1 cellular context compared by ENCODE assay signal in the genomic region with DNA sequence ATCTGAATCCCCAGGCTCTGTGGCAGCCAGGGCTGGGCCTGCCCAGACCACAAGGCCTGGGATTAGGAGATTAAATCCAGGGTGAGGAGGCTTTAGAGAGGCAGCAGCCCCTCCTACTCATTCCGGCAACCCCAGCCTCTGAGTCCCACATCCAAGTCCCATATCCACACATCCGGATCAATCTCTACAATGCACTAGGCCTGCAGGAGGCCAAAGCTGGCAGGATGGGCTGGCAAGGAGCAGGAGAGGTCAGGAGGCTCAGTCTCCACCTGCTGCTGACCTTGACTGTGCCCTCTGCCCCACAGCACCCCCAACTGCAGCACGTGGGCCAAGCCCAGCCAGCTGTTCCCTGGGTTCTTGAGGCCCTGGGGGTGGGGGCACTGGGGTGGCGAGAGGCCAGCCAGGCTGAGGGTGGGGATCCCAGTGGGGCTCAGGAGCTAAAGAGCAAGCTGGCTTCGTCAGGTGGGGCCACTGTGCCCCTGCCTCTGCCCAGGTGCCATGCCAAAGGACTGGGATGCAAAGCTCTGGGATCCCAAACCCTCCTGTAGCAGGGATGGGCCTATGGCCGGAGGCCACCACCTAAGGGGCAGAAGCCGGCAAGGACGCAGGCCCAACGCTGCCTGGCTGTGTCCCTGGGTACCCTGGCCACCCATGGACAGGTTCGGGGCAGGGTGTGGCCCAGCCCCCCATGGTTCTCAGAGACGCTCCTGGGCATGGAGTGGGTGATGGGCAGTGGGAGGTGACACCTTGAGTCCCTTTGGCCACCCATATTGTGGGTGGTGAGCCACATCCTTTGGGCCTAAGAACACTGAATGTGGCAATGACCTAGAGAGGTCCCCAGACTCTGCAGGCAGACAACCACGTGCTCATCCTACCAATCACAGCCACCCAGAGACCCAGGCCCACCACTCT.
TF ChIP-seq lines count a peak whose summit lies in the region.

No MANE protein-coding gene starts in this region.

TF ChIP-seq in H1, 55 proteins besides CTCF, POLR2A, EP300 and RAD21:
- TF ChIP-seq SP2 (IDR thresholded peaks at IDR 0.05; ENCODE audit: low read length) (no peak), FOSL1 (IDR thresholded peaks at IDR 0.05; ENCODE audit: insufficient read depth, low read depth, low read length) (no peak), POLR2AphosphoS5 (IDR thresholded peaks at IDR 0.05; ENCODE audit: low read depth, low read length) (no peak; the same call in 1 of the 2 replicates), BRCA1 (IDR thresholded peaks at IDR 0.05; ENCODE audit: low read depth, low read length) (no peak), SAP30 (IDR thresholded peaks at IDR 0.05; ENCODE audit: insufficient read depth, insufficient replicate concordance, low read length) (no peak), CHD2 (IDR thresholded peaks at IDR 0.05; ENCODE audit: low read length) (no peak), NRF1 (IDR thresholded peaks at IDR 0.05; ENCODE audit: low read depth, low read length) (no peak), JUN (IDR thresholded peaks at IDR 0.05; ENCODE audit: low read depth, low read length) (no peak), RNF2 (IDR thresholded peaks at IDR 0.05; ENCODE audit: borderline replicate concordance, low read depth, low read length, missing control alignments, poor library complexity, severe bottlenecking) (no peak), SP1 (IDR thresholded peaks at IDR 0.05; ENCODE audit: low read depth, low read length) (no peak)
- TF ChIP-seq, protein P1, sequence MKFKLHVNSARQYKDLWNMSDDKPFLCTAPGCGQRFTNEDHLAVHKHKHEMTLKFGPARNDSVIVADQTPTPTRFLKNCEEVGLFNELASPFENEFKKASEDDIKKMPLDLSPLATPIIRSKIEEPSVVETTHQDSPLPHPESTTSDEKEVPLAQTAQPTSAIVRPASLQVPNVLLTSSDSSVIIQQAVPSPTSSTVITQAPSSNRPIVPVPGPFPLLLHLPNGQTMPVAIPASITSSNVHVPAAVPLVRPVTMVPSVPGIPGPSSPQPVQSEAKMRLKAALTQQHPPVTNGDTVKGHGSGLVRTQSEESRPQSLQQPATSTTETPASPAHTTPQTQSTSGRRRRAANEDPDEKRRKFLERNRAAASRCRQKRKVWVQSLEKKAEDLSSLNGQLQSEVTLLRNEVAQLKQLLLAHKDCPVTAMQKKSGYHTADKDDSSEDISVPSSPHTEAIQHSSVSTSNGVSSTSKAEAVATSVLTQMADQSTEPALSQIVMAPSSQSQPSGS (IDR thresholded peaks at IDR 0.05; ENCODE audit: low read length), result no peak
- TF ChIP-seq, protein P2, sequence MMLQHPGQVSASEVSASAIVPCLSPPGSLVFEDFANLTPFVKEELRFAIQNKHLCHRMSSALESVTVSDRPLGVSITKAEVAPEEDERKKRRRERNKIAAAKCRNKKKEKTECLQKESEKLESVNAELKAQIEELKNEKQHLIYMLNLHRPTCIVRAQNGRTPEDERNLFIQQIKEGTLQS (IDR thresholded peaks at IDR 0.05; ENCODE audit: insufficient read depth, low read depth, low read length), result no peak
- TF ChIP-seq, protein P3, sequence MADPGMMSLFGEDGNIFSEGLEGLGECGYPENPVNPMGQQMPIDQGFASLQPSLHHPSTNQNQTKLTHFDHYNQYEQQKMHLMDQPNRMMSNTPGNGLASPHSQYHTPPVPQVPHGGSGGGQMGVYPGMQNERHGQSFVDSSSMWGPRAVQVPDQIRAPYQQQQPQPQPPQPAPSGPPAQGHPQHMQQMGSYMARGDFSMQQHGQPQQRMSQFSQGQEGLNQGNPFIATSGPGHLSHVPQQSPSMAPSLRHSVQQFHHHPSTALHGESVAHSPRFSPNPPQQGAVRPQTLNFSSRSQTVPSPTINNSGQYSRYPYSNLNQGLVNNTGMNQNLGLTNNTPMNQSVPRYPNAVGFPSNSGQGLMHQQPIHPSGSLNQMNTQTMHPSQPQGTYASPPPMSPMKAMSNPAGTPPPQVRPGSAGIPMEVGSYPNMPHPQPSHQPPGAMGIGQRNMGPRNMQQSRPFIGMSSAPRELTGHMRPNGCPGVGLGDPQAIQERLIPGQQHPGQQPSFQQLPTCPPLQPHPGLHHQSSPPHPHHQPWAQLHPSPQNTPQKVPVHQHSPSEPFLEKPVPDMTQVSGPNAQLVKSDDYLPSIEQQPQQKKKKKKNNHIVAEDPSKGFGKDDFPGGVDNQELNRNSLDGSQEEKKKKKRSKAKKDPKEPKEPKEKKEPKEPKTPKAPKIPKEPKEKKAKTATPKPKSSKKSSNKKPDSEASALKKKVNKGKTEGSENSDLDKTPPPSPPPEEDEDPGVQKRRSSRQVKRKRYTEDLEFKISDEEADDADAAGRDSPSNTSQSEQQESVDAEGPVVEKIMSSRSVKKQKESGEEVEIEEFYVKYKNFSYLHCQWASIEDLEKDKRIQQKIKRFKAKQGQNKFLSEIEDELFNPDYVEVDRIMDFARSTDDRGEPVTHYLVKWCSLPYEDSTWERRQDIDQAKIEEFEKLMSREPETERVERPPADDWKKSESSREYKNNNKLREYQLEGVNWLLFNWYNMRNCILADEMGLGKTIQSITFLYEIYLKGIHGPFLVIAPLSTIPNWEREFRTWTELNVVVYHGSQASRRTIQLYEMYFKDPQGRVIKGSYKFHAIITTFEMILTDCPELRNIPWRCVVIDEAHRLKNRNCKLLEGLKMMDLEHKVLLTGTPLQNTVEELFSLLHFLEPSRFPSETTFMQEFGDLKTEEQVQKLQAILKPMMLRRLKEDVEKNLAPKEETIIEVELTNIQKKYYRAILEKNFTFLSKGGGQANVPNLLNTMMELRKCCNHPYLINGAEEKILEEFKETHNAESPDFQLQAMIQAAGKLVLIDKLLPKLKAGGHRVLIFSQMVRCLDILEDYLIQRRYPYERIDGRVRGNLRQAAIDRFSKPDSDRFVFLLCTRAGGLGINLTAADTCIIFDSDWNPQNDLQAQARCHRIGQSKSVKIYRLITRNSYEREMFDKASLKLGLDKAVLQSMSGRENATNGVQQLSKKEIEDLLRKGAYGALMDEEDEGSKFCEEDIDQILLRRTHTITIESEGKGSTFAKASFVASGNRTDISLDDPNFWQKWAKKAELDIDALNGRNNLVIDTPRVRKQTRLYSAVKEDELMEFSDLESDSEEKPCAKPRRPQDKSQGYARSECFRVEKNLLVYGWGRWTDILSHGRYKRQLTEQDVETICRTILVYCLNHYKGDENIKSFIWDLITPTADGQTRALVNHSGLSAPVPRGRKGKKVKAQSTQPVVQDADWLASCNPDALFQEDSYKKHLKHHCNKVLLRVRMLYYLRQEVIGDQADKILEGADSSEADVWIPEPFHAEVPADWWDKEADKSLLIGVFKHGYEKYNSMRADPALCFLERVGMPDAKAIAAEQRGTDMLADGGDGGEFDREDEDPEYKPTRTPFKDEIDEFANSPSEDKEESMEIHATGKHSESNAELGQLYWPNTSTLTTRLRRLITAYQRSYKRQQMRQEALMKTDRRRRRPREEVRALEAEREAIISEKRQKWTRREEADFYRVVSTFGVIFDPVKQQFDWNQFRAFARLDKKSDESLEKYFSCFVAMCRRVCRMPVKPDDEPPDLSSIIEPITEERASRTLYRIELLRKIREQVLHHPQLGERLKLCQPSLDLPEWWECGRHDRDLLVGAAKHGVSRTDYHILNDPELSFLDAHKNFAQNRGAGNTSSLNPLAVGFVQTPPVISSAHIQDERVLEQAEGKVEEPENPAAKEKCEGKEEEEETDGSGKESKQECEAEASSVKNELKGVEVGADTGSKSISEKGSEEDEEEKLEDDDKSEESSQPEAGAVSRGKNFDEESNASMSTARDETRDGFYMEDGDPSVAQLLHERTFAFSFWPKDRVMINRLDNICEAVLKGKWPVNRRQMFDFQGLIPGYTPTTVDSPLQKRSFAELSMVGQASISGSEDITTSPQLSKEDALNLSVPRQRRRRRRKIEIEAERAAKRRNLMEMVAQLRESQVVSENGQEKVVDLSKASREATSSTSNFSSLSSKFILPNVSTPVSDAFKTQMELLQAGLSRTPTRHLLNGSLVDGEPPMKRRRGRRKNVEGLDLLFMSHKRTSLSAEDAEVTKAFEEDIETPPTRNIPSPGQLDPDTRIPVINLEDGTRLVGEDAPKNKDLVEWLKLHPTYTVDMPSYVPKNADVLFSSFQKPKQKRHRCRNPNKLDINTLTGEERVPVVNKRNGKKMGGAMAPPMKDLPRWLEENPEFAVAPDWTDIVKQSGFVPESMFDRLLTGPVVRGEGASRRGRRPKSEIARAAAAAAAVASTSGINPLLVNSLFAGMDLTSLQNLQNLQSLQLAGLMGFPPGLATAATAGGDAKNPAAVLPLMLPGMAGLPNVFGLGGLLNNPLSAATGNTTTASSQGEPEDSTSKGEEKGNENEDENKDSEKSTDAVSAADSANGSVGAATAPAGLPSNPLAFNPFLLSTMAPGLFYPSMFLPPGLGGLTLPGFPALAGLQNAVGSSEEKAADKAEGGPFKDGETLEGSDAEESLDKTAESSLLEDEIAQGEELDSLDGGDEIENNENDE (IDR thresholded peaks at IDR 0.05; ENCODE audit: insufficient replicate concordance, low read length), result no peak
